Comparison of ENCODE assay signal across 29 cellular contexts in genomic region chr21:15775291-15775690, GRCh38. TPM values are rescaled to one million over a fixed set of nuclear protein-coding genes. Genes with fewer than 3 reads are reported as not detected.
DNase-seq lines count a peak whose midpoint lies in the region; ATAC-seq, FAIRE-seq and TF ChIP-seq lines count a peak whose summit lies in the region.
"Had no signal": no experiment of that assay in that cellular context is flagged by ENCODE, and none has a peak within 500 bp of the region (broad histone marks: within the 10 kb centered on the region; RNA-seq: fewer than 3 reads in every experiment).

No MANE protein-coding gene starts in this region.

- H3K9me2 ChIP-seq in GM23248 (ENCODE audit: insufficient read depth) (no peaks in the 10 kb centered on the region), PC-3 (replicated peaks; ENCODE audit: low read length) (no peaks in the 10 kb centered on the region)

- H3K27ac ChIP-seq in GM23248 (no peak overlapping the region), PC-3 (ENCODE audit: low read length) (no peak overlapping the region), sigmoid colon (peak overlapping the region in 3 of 4 donors; percentile 47 to 67 (median 62))
- H3K27ac ChIP-seq: esophagus muscularis mucosa, SJSA1, skin epidermis, tibial nerve had no signal

- POLR2A ChIA-PET in PC-3 (lab: Charles Lee; ENCODE audit: unreplicated experiment): interaction anchor here (0.5 kb wide), 1 partner anchor 350 kb away, joined by 7 read pairs; no protein-coding TSS in a partner anchor

- peak; percentile 31 for ATAC-seq in PC-3
- ATAC-seq: activated CD4-positive, CD25-positive, alpha-beta regulatory T cell treated with anti-CD3 and anti-CD28 coated beads, Interleukin-2, amount 50 U/mL, for 24 hours; activated T-helper 17 cell treated with anti-CD3 and anti-CD28 coated beads, Interleukin-2, amount 50 U/mL, for 72 hours; left ventricle myocardium superior; naive thymus-derived CD8-positive, alpha-beta T cell had no signal

- no peak for FAIRE-seq in D721Med (lab: Jason Lieb, UNC)
- FAIRE-seq: frontal cortex, RCC 7860, TTC549 had no signal

- H3K79me2 ChIP-seq in GM23248 (ENCODE audit: insufficient read depth) (peaks cover 65% of the 10 kb centered on the region), PC-3 (ENCODE audit: low read length) (peaks cover 80% of the 10 kb centered on the region)

- H3K9me3 ChIP-seq in GM23248 (ENCODE audit: low read depth): no peaks in the 10 kb centered on the region
- no peaks in the 10 kb centered on the region for H3K9me3 ChIP-seq in PC-3 (ENCODE audit: low read length)
- H3K9me3 ChIP-seq in sigmoid colon: no peaks in the 10 kb centered on the region
- H3K9me3 ChIP-seq: esophagus muscularis mucosa, SJSA1, tibial nerve had no signal

- intact Hi-C loops in PC-3 (cut with micrococcal nuclease) (no loop called here), sigmoid colon (cut with DNase I) (no loop called here)

- in situ Hi-C loops in GM23248 (cut with MboI): no loop called here

- DNase-seq in GM23248 (peak; percentile 23), PC-3 (no peak), iPS-NIHi7 (ENCODE audit: extremely low spot score) (peak; percentile 9), sigmoid colon (no peak), H7 (no peak), D721Med (ENCODE audit: insufficient read length, low spot score) (no peak)
- no peak for DNase-seq in stimulated activated CD4-positive, alpha-beta T cell treated with anti-CD3 and anti-CD28 coated beads, Interleukin-2, amount 100 ng/mL, for 48 hours
- DNase-seq in activated effector memory CD4-positive, alpha-beta T cell treated with Interleukin-2 at 50 U/mL for 16 hours: no peak
- DNase-seq: ACHN; activated CD4-positive, alpha-beta memory T cell treated with anti-CD3 and anti-CD28 coated beads, Interleukin-2, amount 10 ng/mL, durations not matched to agents 7 days and 5 days; activated CD8-positive, alpha-beta memory T cell treated with anti-CD3 and anti-CD28 coated beads, Interleukin-2, amount 50 U/mL, for 48 hours; DMS53; hypothalamus; left ventricle myocardium superior; naive thymus-derived CD8-positive, alpha-beta T cell; NCI-H187; NCI-H2171 treated with DMSO at 0.1 percent for 48 hours; NCI-H526; occipital lobe; T-helper 1 cell had no signal

- no peak for TF ChIP-seq CTCF in PC-3 (conservative IDR thresholded peaks at IDR 0.05; ENCODE audit: low read depth, low read length)
- TF ChIP-seq CTCF in sigmoid colon (IDR thresholded peaks at IDR 0.05): no peak
- no peak for TF ChIP-seq CTCF in D721Med (IDR thresholded peaks at IDR 0.05; ENCODE audit: insufficient read depth, missing control alignments)

- CTCF ChIA-PET in PC-3 (lab: Charles Lee): no interaction called here

- TF ChIP-seq POLR2A in sigmoid colon (IDR thresholded peaks at IDR 0.05): no peak

- H3K4me3 ChIP-seq in GM23248: no peak overlapping the region
- no peak overlapping the region for H3K4me3 ChIP-seq in PC-3 (ENCODE audit: low read length)
- no peak overlapping the region for H3K4me3 ChIP-seq in sigmoid colon
- no peak overlapping the region for H3K4me3 ChIP-seq in H7 (ENCODE audit: insufficient read depth, low read depth, low read length)
- H3K4me3 ChIP-seq: esophagus muscularis mucosa, SJSA1, skin epidermis, tibial nerve had no signal

- 95 to 98% methylated on average over 4 of the region's 4 CpGs for WGBS in GM23248 (ENCODE audit: low coverage in 1 of 2, low lambda C conversion rate in 2 of 2, missing lambda C conversion rate in 2 of 2), 2 experiments
- 97% methylated on average over 4 of the region's 4 CpGs for WGBS in sigmoid colon, 2 donors

- H3K27me3 ChIP-seq in GM23248 (replicated peaks; ENCODE audit: insufficient read depth) (no peaks in the 10 kb centered on the region), PC-3 (ENCODE audit: low read length) (no peaks in the 10 kb centered on the region), sigmoid colon (no peaks in the 10 kb centered on the region), H7 (ENCODE audit: control insufficient read depth, insufficient read depth, low read length) (no peaks in the 10 kb centered on the region)
- H3K27me3 ChIP-seq: esophagus muscularis mucosa, SJSA1, tibial nerve had no signal

- H3K4me1 ChIP-seq in GM23248 (ENCODE audit: insufficient read depth) (peaks cover 43% of the 10 kb centered on the region), PC-3 (ENCODE audit: insufficient read depth, low read length) (peaks cover 22% of the 10 kb centered on the region), sigmoid colon (peaks cover 0 to 68% (median 61%) of the 10 kb centered on the region in 4 donors)

- no peak overlapping the region for H2AFZ ChIP-seq in GM23248
- no peak overlapping the region for H2AFZ ChIP-seq in PC-3 (ENCODE audit: low read length)

- H3K9ac ChIP-seq in GM23248: no peak overlapping the region
- H3K9ac ChIP-seq in PC-3 (ENCODE audit: low read length): no peak overlapping the region

- H3F3A ChIP-seq in GM23248 (ENCODE audit: insufficient read depth) (peaks cover 33% of the 10 kb centered on the region), PC-3 (ENCODE audit: low read length, unreplicated experiment) (no peaks in the 10 kb centered on the region)

- TF ChIP-seq EP300 in sigmoid colon (IDR thresholded peaks at IDR 0.05): no peak

- H3K4me2 ChIP-seq in GM23248 (ENCODE audit: unreplicated experiment) (peak overlapping the region; percentile 68), PC-3 (ENCODE audit: low read length) (no peak overlapping the region)

- BruUV-seq in PC-3 (replicated peaks; lab: Mats Ljungman, UMichigan): no TSS peak

- H4K20me1 ChIP-seq in GM23248 (ENCODE audit: insufficient read depth) (no peaks in the 10 kb centered on the region), PC-3 (ENCODE audit: low read length) (peaks cover 9% of the 10 kb centered on the region; the same call in 1 of the 2 replicates)

- H3K36me3 ChIP-seq in GM23248 (ENCODE audit: low read depth): no peaks in the 10 kb centered on the region
- H3K36me3 ChIP-seq in PC-3 (ENCODE audit: low read depth, low read length): peaks cover 5% of the 10 kb centered on the region
- no peaks in the 10 kb centered on the region for H3K36me3 ChIP-seq in sigmoid colon
- no peaks in the 10 kb centered on the region for H3K36me3 ChIP-seq in H7 (replicated peaks; ENCODE audit: control insufficient read depth, insufficient read depth, low read length)
- H3K36me3 ChIP-seq: esophagus muscularis mucosa had no signal

RNA-seq across cellular contexts. Expression of gene USP25, which starts 45.5 kb away (rescaled TPM):
- 36.0 and 41.5 TPM in 2 replicates for total RNA-seq in GM23248 (2014; rRNA removed; shearing (Covaris generic))
- polyA plus RNA-seq in GM23248 (2016; fragmentation: Nextera tagmentation; extraction: Ambion mirVana) (5.8 and 8.0 TPM in 2 replicates), sigmoid colon (10 to 100 TPM; 10.2 to 12.6 (median 12.0) TPM)
- total RNA-seq in PC-3 (2014; rRNA removed) (28.3 and 54.4 TPM in 2 replicates), sigmoid colon (10 to 100 TPM; 37.9 to 54.0 (median 49.0) TPM)
- 27.5 and 41.4 TPM in 2 replicates for total RNA-seq in H7 (2014; rRNA removed; shearing (Covaris generic))

Comparison
In these comparisons a context has a peak if more than half of its experiments do, and no peak if none do; other contexts are left out.
1. DNase-seq: peak in GM23248 (single experiment) and iPS-NIHi7 (single experiment); none in PC-3 (single experiment), sigmoid colon (single experiment), H7 (single experiment), stimulated activated CD4-positive, alpha-beta T cell treated with anti-CD3 and anti-CD28 coated beads, Interleukin-2, amount 100 ng/mL, for 48 hours (0 of 2), activated effector memory CD4-positive, alpha-beta T cell treated with Interleukin-2 at 50 U/mL for 16 hours (single experiment) and D721Med (single experiment).
2. H3K27ac ChIP-seq: peak in sigmoid colon (3 of 4); none in GM23248 (single experiment) and PC-3 (single experiment).